In the genomic region with DNA sequence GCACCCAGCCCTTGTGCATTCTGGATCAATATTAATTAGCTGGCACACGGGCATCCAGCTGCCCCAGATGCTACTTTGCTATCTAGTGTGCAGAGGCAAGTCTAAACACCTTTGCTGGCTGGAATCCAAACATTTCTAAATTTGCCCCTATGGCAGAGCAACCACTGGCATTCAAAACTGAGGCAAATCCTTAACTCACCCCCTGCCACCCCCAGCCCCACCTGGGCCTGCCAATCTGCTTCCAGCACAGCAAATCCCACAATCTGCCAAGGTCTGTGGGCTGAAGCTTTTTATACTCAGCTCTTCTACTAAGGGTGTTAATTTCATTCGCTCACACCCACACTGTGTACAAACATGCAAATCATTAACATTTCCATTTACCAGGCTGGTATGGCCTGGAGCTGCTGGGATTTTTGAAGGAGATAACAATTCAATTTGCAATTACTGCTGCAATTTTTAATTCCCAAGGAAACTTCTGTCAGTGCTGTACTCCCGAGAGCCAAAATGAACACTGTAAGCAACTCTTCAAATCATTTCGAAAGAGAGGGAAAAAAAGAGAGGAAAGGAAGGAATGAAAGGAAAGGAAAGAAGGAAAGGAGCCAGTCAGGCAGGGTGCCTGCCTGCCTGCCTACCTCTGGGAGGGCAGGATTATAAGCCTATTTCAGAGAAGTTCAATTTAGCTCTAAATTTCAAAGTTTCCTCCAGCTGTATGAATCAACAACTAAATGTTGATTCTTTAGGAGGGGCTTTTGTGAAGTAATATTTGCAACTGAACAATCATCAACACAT, we compare ENCODE assay signal across 1 cellular context.
TF ChIP-seq lines count a peak whose summit lies in the region.

No MANE protein-coding gene starts in this region.

TF ChIP-seq in SK-N-SH treated with all-trans-retinoic acid at 6 μM for 48 hours, 23 proteins besides CTCF, POLR2A, EP300 and RAD21 (continued from another document):
- TF ChIP-seq, protein P1, sequence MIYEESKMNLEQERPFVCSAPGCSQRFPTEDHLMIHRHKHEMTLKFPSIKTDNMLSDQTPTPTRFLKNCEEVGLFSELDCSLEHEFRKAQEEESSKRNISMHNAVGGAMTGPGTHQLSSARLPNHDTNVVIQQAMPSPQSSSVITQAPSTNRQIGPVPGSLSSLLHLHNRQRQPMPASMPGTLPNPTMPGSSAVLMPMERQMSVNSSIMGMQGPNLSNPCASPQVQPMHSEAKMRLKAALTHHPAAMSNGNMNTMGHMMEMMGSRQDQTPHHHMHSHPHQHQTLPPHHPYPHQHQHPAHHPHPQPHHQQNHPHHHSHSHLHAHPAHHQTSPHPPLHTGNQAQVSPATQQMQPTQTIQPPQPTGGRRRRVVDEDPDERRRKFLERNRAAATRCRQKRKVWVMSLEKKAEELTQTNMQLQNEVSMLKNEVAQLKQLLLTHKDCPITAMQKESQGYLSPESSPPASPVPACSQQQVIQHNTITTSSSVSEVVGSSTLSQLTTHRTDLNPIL (CRISPR knock-in tag; IDR thresholded peaks at IDR 0.05; ENCODE audit: low read depth): no peak
